In the genomic region with DNA sequence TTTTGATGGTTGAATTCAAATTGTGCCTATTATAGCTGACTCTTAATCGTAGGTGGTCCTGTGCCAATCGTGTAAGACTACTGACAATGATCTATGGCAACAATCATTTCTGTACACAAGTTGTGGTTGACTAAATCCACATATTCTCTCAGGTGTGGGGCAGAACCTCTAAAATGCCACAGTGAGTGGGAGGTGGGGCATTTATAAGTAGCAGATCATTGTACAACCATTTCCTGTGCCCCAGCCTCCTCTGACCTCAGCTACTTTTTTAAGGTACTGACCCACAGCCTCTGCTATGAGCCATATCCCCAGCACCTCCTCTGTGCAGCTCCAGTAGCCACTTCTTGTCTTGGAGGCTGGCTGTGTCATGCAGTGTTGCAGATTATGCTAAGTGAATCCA, we compare ENCODE assay signal across 8 cellular contexts. TPM values are rescaled to one million over a fixed set of nuclear protein-coding genes. Genes with fewer than 3 reads are reported as not detected.
DNase-seq lines count a peak whose midpoint lies in the region; ATAC-seq and TF ChIP-seq lines count a peak whose summit lies in the region.

No MANE protein-coding gene starts in this region.

- in situ Hi-C loops in Panc1 (cut with HindIII; ENCODE audit: low pct_unique_long_range_greater_than_20kb, low sequenced_read_pairs) (no loop called here), KBM-7 (cut with MboI; ENCODE audit: low pct_unique_long_range_greater_than_20kb, low sequenced_read_pairs) (no loop called here), HAP-1 (cut with MboI; ENCODE audit: low sequenced_read_pairs) (no loop called here)

- POLR2A ChIA-PET in Panc1 (lab: Charles Lee): no interaction called here

- no peaks in the 10 kb centered on the region for H3K27me3 ChIP-seq in Panc1 (ENCODE audit: control insufficient read depth, insufficient read depth, low read length)
- H3K27me3 ChIP-seq in HAP-1 (ENCODE audit: low read depth): no peaks in the 10 kb centered on the region

- peak; percentile 33 for DNase-seq in Panc1 (ENCODE audit: low read depth, low spot score)
- DNase-seq in left ventricle myocardium superior: no peak
- DNase-seq in NCI-H146 treated with DMSO at 0.1 percent for 48 hours (lab: John Stamatoyannopoulos, UW; ENCODE audit: unreplicated experiment): no peak
- DNase-seq in KBM-7: no peak
- no peak for DNase-seq in HAP-1 (ENCODE audit: low spot score in 2 of 2)

- no peak overlapping the region for H3K4me3 ChIP-seq in Panc1 (ENCODE audit: low read depth in 2 of 2, low read length in 2 of 2)
- no peak overlapping the region for H3K4me3 ChIP-seq in HAP-1

- TF ChIP-seq CTCF in Panc1 (IDR thresholded peaks at IDR 0.05): no peak

- intact Hi-C loops in Panc1 (cut with micrococcal nuclease; ENCODE audit: unreplicated experiment) (no loop called here), left ventricle myocardium superior (cut with micrococcal nuclease) (no loop called here)

- CTCF ChIA-PET in Panc1 (lab: Charles Lee): no interaction called here

- ATAC-seq in GM18517 (IDR thresholded peaks at IDR 0.05; ENCODE audit: unreplicated experiment) (peak; percentile 61), HG02588 (IDR thresholded peaks at IDR 0.05; ENCODE audit: unreplicated experiment) (peak; percentile 52), Panc1 (no peak), left ventricle myocardium superior (peak; percentile 88), GM21367 (IDR thresholded peaks at IDR 0.05; ENCODE audit: unreplicated experiment) (no peak)

- H3K36me3 ChIP-seq in Panc1 (ENCODE audit: control insufficient read depth, insufficient read depth, low read length) (no peaks in the 10 kb centered on the region), HAP-1 (replicated peaks) (no peaks in the 10 kb centered on the region)

- H3K4me1 ChIP-seq in Panc1 (ENCODE audit: control insufficient read depth, insufficient read depth, low read length): no peaks in the 10 kb centered on the region
- peaks cover 9% of the 10 kb centered on the region for H3K4me1 ChIP-seq in HAP-1

- H3K9me3 ChIP-seq in Panc1 (ENCODE audit: control insufficient read depth, insufficient read depth, low read depth, low read length) (no peaks in the 10 kb centered on the region), HAP-1 (no peaks in the 10 kb centered on the region)

- H3K27ac ChIP-seq in Panc1 (ENCODE audit: low read length): no peak overlapping the region

- BruUV-seq in Panc1 (replicated peaks; lab: Mats Ljungman, UMichigan): no TSS peak

RNA-seq across cellular contexts. Expression of gene RAPH1, which starts 48.6 kb away (rescaled TPM):
- total RNA-seq in Panc1 (2021; ENCODE audit: unreplicated experiment) (31.4 TPM), left ventricle myocardium superior (13.8 TPM)
- polyA plus RNA-seq in Panc1 (2012; ENCODE audit: insufficient read length): 4.4 TPM

Comparison
In these comparisons a context has a peak if more than half of its experiments do, and no peak if none do; other contexts are left out.
1. ATAC-seq: peak in GM18517 (single experiment), HG02588 (single experiment) and left ventricle myocardium superior (single experiment); none in Panc1 (single experiment) and GM21367 (single experiment).